In the genomic region with DNA sequence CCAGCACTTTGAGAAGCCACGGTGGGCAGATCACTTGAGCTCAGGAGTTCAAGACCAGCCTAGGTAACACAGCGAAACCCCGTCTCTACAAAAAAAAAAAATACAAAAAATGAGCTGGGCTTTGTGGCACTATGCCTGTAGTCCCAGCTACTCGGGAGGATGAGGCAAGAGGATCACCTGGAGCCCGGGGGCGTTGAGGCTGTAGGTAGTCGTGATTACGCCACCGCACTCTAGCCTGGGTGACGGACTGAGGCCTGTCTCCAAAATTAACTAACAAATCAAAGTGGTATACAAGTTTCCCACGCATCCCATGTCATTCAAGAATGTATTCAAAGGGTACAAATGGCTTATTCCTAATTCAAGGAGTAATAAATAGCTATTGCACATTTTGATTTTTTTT, we compare ENCODE assay signal across 27 cellular contexts. TPM values are rescaled to one million over a fixed set of nuclear protein-coding genes. Genes with fewer than 3 reads are reported as not detected.
"Had no signal": no experiment of that assay in that cellular context is flagged by ENCODE, and none has a peak within 500 bp of the region (broad histone marks: within the 10 kb centered on the region; RNA-seq: fewer than 3 reads in every experiment).

No MANE protein-coding gene starts in this region.

- H3K9me3 ChIP-seq: adrenal gland, ascending aorta, sigmoid colon, upper lobe of left lung had no signal

- H3K4me3 Mint-ChIP-seq: activated CD4-positive, alpha-beta memory T cell treated with anti-CD3 and anti-CD28 coated beads, Interleukin-2, amount 10 ng/mL, durations not matched to agents 7 days and 5 days; activated CD4-positive, alpha-beta T cell treated with anti-CD3 and anti-CD28 coated beads, Interleukin-2, amount 10 ng/mL, durations not matched to agents 24 days and 14 days; activated naive CD4-positive, alpha-beta T cell treated with anti-CD3 and anti-CD28 coated beads, Interleukin-2, amount 10 ng/mL, durations not matched to agents 7 days and 5 days; dendritic cell treated with granulocyte-macrophage colony-stimulating factor and Interleukin-4, amounts not matched to agents 40 ng/mL and 50 ng/mL, for 4 days; nephron; stimulated activated naive B cell treated with anti-CD40 and anti-IgM and Interleukin-4, amounts not matched to agents 10 μg/mL and 1 μg/mL and 100 μg/mL, for 72 hours had no signal

- H3K9me3 Mint-ChIP-seq: activated CD4-positive, alpha-beta memory T cell treated with anti-CD3 and anti-CD28 coated beads, Interleukin-2, amount 10 ng/mL, durations not matched to agents 7 days and 5 days; activated CD4-positive, alpha-beta T cell treated with anti-CD3 and anti-CD28 coated beads, Interleukin-2, amount 10 ng/mL, durations not matched to agents 24 days and 14 days; activated naive CD4-positive, alpha-beta T cell treated with anti-CD3 and anti-CD28 coated beads, Interleukin-2, amount 10 ng/mL, durations not matched to agents 7 days and 5 days; dendritic cell treated with granulocyte-macrophage colony-stimulating factor and Interleukin-4, amounts not matched to agents 40 ng/mL and 50 ng/mL, for 4 days; nephron; stimulated activated naive B cell treated with anti-CD40 and anti-IgM and Interleukin-4, amounts not matched to agents 10 μg/mL and 1 μg/mL and 100 μg/mL, for 72 hours had no signal

- ATAC-seq: activated CD4-positive, CD25-positive, alpha-beta regulatory T cell treated with anti-CD3 and anti-CD28 coated beads, Interleukin-2, amount 50 U/mL, for 24 hours; esophagus mucosa; left ventricle myocardium superior; stimulated activated naive B cell treated with anti-CD40 and anti-IgM and Interleukin-4, amounts not matched to agents 10 μg/mL and 1 μg/mL and 100 μg/mL, for 72 hours had no signal

- H3K27ac Mint-ChIP-seq: activated CD4-positive, alpha-beta memory T cell treated with anti-CD3 and anti-CD28 coated beads, Interleukin-2, amount 10 ng/mL, durations not matched to agents 7 days and 5 days; activated CD4-positive, alpha-beta T cell treated with anti-CD3 and anti-CD28 coated beads, Interleukin-2, amount 10 ng/mL, durations not matched to agents 24 days and 14 days; activated naive CD4-positive, alpha-beta T cell treated with anti-CD3 and anti-CD28 coated beads, Interleukin-2, amount 10 ng/mL, durations not matched to agents 7 days and 5 days; dendritic cell treated with granulocyte-macrophage colony-stimulating factor and Interleukin-4, amounts not matched to agents 40 ng/mL and 50 ng/mL, for 4 days; nephron; stimulated activated naive B cell treated with anti-CD40 and anti-IgM and Interleukin-4, amounts not matched to agents 10 μg/mL and 1 μg/mL and 100 μg/mL, for 72 hours had no signal

- H3K27me3 ChIP-seq: adrenal gland, ascending aorta, brain microvascular endothelial cell, sigmoid colon, upper lobe of left lung had no signal

- H3K36me3 Mint-ChIP-seq: stimulated activated naive B cell treated with anti-CD40 and anti-IgM and Interleukin-4, amounts not matched to agents 10 μg/mL and 1 μg/mL and 100 μg/mL, for 72 hours had no signal

- DNase-seq: activated CD4-positive, alpha-beta memory T cell treated with anti-CD3 and anti-CD28 coated beads, Interleukin-2, amount 10 ng/mL, durations not matched to agents 7 days and 5 days; activated CD4-positive, alpha-beta T cell treated with anti-CD3 and anti-CD28 coated beads, Interleukin-2, amount 10 ng/mL, durations not matched to agents 24 days and 14 days; activated effector memory CD4-positive, alpha-beta T cell treated with anti-CD3 and anti-CD28 coated beads, Interleukin-2, amount 50 U/mL, for 16 hours; activated naive CD4-positive, alpha-beta T cell treated with anti-CD3 and anti-CD28 coated beads, Interleukin-2, amount 10 ng/mL, durations not matched to agents 7 days and 5 days; activated T-cell treated with anti-CD3 and anti-CD28 coated beads for 4 hours; adrenal gland; brain microvascular endothelial cell; caudate nucleus; effector CD4-positive, alpha-beta T cell; foreskin melanocyte; glutamatergic neuron; hippocampal formation; left ventricle myocardium superior; sigmoid colon; stimulated activated CD4-positive, alpha-beta T cell treated with anti-CD3 and anti-CD28 coated beads, Interleukin-2, amount 100 ng/mL, for 48 hours; stimulated activated CD8-positive, alpha-beta memory T cell treated with anti-CD3 and anti-CD28 coated beads, Interleukin-4, amount 100 ng/mL, for 48 hours; stimulated activated naive B cell treated with anti-CD40 and anti-IgM and Interleukin-4, amounts not matched to agents 10 μg/mL and 1 μg/mL and 100 μg/mL, for 72 hours; SW 1271; T-helper 2 cell; upper lobe of left lung had no signal

- H3K27me3 Mint-ChIP-seq: activated CD4-positive, alpha-beta memory T cell treated with anti-CD3 and anti-CD28 coated beads, Interleukin-2, amount 10 ng/mL, durations not matched to agents 7 days and 5 days; activated CD4-positive, alpha-beta T cell treated with anti-CD3 and anti-CD28 coated beads, Interleukin-2, amount 10 ng/mL, durations not matched to agents 24 days and 14 days; activated naive CD4-positive, alpha-beta T cell treated with anti-CD3 and anti-CD28 coated beads, Interleukin-2, amount 10 ng/mL, durations not matched to agents 7 days and 5 days; dendritic cell treated with granulocyte-macrophage colony-stimulating factor and Interleukin-4, amounts not matched to agents 40 ng/mL and 50 ng/mL, for 4 days; stimulated activated naive B cell treated with anti-CD40 and anti-IgM and Interleukin-4, amounts not matched to agents 10 μg/mL and 1 μg/mL and 100 μg/mL, for 72 hours had no signal

- H3K27ac ChIP-seq: adrenal gland, ascending aorta, brain microvascular endothelial cell, sigmoid colon, upper lobe of left lung had no signal

- H3K4me3 ChIP-seq: adrenal gland, ascending aorta, sigmoid colon, smooth muscle cell, upper lobe of left lung had no signal

- H3K36me3 ChIP-seq: adrenal gland, ascending aorta, brain microvascular endothelial cell, sigmoid colon, upper lobe of left lung had no signal

RNA-seq across cellular contexts. Expression of gene AUNIP, which starts 2.4 kb away (rescaled TPM):
- total RNA-seq: ascending aorta, left ventricle myocardium superior, posterior vena cava, sigmoid colon had no signal
